ENCODE assay signal across 1 cellular context in genomic region chr16:83969771-83970429, GRCh38.
TF ChIP-seq lines count a peak whose summit lies in the region.

No MANE protein-coding gene starts in this region.

TF ChIP-seq in IMR-90, 13 proteins besides CTCF, POLR2A, EP300 and RAD21:
- TF ChIP-seq CEBPB (IDR thresholded peaks at IDR 0.05; ENCODE audit: low read depth, low read length): no peak
- no peak for TF ChIP-seq RCOR1 (IDR thresholded peaks at IDR 0.05; ENCODE audit: insufficient replicate concordance, low read length)
- TF ChIP-seq CHD1 (IDR thresholded peaks at IDR 0.05; ENCODE audit: low read depth, low read length): no peak
- no peak for TF ChIP-seq MXI1 (IDR thresholded peaks at IDR 0.05; ENCODE audit: borderline replicate concordance, low read depth, low read length)
- no peak for TF ChIP-seq RFX5 (IDR thresholded peaks at IDR 0.05; ENCODE audit: low read depth, low read length)
- no peak for TF ChIP-seq BHLHE40 (IDR thresholded peaks at IDR 0.05; ENCODE audit: low read depth, low read length)
- TF ChIP-seq FOS (IDR thresholded peaks at IDR 0.05; ENCODE audit: low read depth, low read length): no peak
- TF ChIP-seq USF2 (IDR thresholded peaks at IDR 0.05; ENCODE audit: low read depth, low read length): no peak
- TF ChIP-seq SMC3 (IDR thresholded peaks at IDR 0.05; ENCODE audit: low read depth, low read length): no peak
- TF ChIP-seq ELK1 (IDR thresholded peaks at IDR 0.05; ENCODE audit: borderline replicate concordance, low read depth, low read length): no peak
- no peak for TF ChIP-seq MAZ (IDR thresholded peaks at IDR 0.05; ENCODE audit: borderline replicate concordance, low read depth, low read length)
- TF ChIP-seq MAFK (IDR thresholded peaks at IDR 0.05; ENCODE audit: low read depth, low read length): no peak
- TF ChIP-seq NFE2L2 (IDR thresholded peaks at IDR 0.05; ENCODE audit: low read depth, low read length): no peak
